Comparison of ENCODE assay signal across 1 cellular context in genomic region chr16:70695351-70696070, GRCh38.
A peak's percentile ranks its signal among the peaks of the same experiment; 100 is the strongest.
TF ChIP-seq lines count a peak whose summit lies in the region.

No MANE protein-coding gene starts in this region.

TF ChIP-seq in K562, 482 proteins besides CTCF, POLR2A, EP300 and RAD21 (continued from another document and continues in another):
- TF ChIP-seq NR4A1 (CRISPR knock-in tag; IDR thresholded peaks at IDR 0.05) (no peak), NR4A1 (tag; IDR thresholded peaks at IDR 0.05) (peak; percentile 88), ZC3H8 (IDR thresholded peaks at IDR 0.05) (no peak), ZNF584 (CRISPR knock-in tag; IDR thresholded peaks at IDR 0.05; ENCODE audit: low read depth) (no peak), CBX1 (IDR thresholded peaks at IDR 0.05; ENCODE audit: low read depth) (no peak), OTX1 (CRISPR knock-in tag; IDR thresholded peaks at IDR 0.05) (0 out of 2 replicates have a peak, but pooled peaks have one; percentile 63), SUPT5H (IDR thresholded peaks at IDR 0.05) (no peak), TRIM28 (IDR thresholded peaks at IDR 0.05) (peak; percentile 60; the same call in 1 of the 2 replicates), ZNF561 (CRISPR knock-in tag; conservative IDR thresholded peaks at IDR 0.05) (no peak), NFRKB (IDR thresholded peaks at IDR 0.05; ENCODE audit: low read depth) (0 out of 2 replicates have a peak, but pooled peaks have one; percentile 25), ZNF324 (CRISPR knock-in tag; IDR thresholded peaks at IDR 0.05) (no peak), ZNF76 (CRISPR knock-in tag; IDR thresholded peaks at IDR 0.05; ENCODE audit: borderline replicate concordance) (no peak), REST (CRISPR knock-in tag; IDR thresholded peaks at IDR 0.05; ENCODE audit: low read depth) (no peak), ZNF766 (CRISPR knock-in tag; conservative IDR thresholded peaks at IDR 0.05) (peak; percentile 79), GATAD2A (IDR thresholded peaks at IDR 0.05) (peak; percentile 82), ATF7 (IDR thresholded peaks at IDR 0.05) (peak; percentile 44; the same call in 1 of the 2 replicates), CREB3L1 (IDR thresholded peaks at IDR 0.05; ENCODE audit: borderline replicate concordance, low read depth) (peak; percentile 41; the same call in 1 of the 2 replicates), EWSR1 (IDR thresholded peaks at IDR 0.05; ENCODE audit: borderline replicate concordance, low read depth, partially characterized antibody) (no peak), GATAD2B (IDR thresholded peaks at IDR 0.05; ENCODE audit: borderline replicate concordance) (0 out of 2 replicates have a peak, but pooled peaks have one; percentile 49), RB1 (IDR thresholded peaks at IDR 0.05; ENCODE audit: low read depth) (peak; percentile 42; the same call in 1 of the 2 replicates), ZNF511 (CRISPR knock-in tag; IDR thresholded peaks at IDR 0.05) (peak; percentile 55; the same call in 1 of the 2 replicates), GTF2A2 (tag; IDR thresholded peaks at IDR 0.05) (no peak), NBN (IDR thresholded peaks at IDR 0.05; ENCODE audit: low read depth) (peak; percentile 69; the same call in 1 of the 2 replicates), ARID2 (IDR thresholded peaks at IDR 0.05) (no peak), RBBP5 (IDR thresholded peaks at IDR 0.05; ENCODE audit: borderline replicate concordance, insufficient read depth, low read length, poor library complexity, severe bottlenecking) (peak; percentile 52), DLX4 (CRISPR knock-in tag; IDR thresholded peaks at IDR 0.05) (no peak), SMARCE1 (IDR thresholded peaks at IDR 0.05) (peak; percentile 93), MEIS2 (IDR thresholded peaks at IDR 0.05; ENCODE audit: partially characterized antibody) (peak; percentile 20), ZNF232 (CRISPR knock-in tag; IDR thresholded peaks at IDR 0.05) (no peak), MCM3 (IDR thresholded peaks at IDR 0.05) (no peak), RNF2 (IDR thresholded peaks at IDR 0.05) (peak; percentile 87), ZNF197 (CRISPR knock-in tag; IDR thresholded peaks at IDR 0.05; ENCODE audit: low read depth) (peak; percentile 51; the same call in 1 of the 2 replicates), MTA1 (IDR thresholded peaks at IDR 0.05; ENCODE audit: borderline replicate concordance) (0 out of 2 replicates have a peak, but pooled peaks have one; percentile 53), CREBBP (IDR thresholded peaks at IDR 0.05; ENCODE audit: low read depth, low read length) (no peak), ETV1 (tag; conservative IDR thresholded peaks at IDR 0.05; ENCODE audit: low read depth) (peak; percentile 96), SAP30 (IDR thresholded peaks at IDR 0.05; ENCODE audit: borderline replicate concordance, insufficient read depth, low read depth, low read length, poor library complexity, severe bottlenecking) (peak; percentile 51), ZNF696 (CRISPR knock-in tag; conservative IDR thresholded peaks at IDR 0.05) (no peak), RBM22 (IDR thresholded peaks at IDR 0.05; ENCODE audit: low read depth, low read length, poor library complexity, severe bottlenecking) (no peak), TCF3 (CRISPR knock-in tag; IDR thresholded peaks at IDR 0.05) (peak; percentile 98), FOXP1 (CRISPR knock-in tag; IDR thresholded peaks at IDR 0.05) (peak; percentile 73; the same call in 1 of the 2 replicates), ZSCAN29 (IDR thresholded peaks at IDR 0.05) (no peak), CHCHD3 (CRISPR knock-in tag; IDR thresholded peaks at IDR 0.05) (no peak), THRA (IDR thresholded peaks at IDR 0.05) (no peak), DMBX1 (CRISPR knock-in tag; IDR thresholded peaks at IDR 0.05; ENCODE audit: borderline replicate concordance) (peak; percentile 88), PPARD (CRISPR knock-in tag; IDR thresholded peaks at IDR 0.05) (no peak), JUNB (CRISPR knock-in tag; conservative IDR thresholded peaks at IDR 0.05) (no peak), ZNF583 (CRISPR knock-in tag; IDR thresholded peaks at IDR 0.05) (0 out of 2 replicates have a peak, but pooled peaks have one; percentile 37), RFX7 (CRISPR knock-in tag; IDR thresholded peaks at IDR 0.05) (no peak), ZNF282 (CRISPR knock-in tag; IDR thresholded peaks at IDR 0.05) (no peak), ZNF263 (CRISPR knock-in tag; IDR thresholded peaks at IDR 0.05; ENCODE audit: borderline replicate concordance) (peak; percentile 20; the same call in 1 of the 2 replicates)
- TF ChIP-seq, protein P1, sequence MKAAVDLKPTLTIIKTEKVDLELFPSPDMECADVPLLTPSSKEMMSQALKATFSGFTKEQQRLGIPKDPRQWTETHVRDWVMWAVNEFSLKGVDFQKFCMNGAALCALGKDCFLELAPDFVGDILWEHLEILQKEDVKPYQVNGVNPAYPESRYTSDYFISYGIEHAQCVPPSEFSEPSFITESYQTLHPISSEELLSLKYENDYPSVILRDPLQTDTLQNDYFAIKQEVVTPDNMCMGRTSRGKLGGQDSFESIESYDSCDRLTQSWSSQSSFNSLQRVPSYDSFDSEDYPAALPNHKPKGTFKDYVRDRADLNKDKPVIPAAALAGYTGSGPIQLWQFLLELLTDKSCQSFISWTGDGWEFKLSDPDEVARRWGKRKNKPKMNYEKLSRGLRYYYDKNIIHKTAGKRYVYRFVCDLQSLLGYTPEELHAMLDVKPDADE (conservative IDR thresholded peaks at IDR 0.05; ENCODE audit: control insufficient read depth, low read depth, low read length), result peak; percentile 92
- TF ChIP-seq, protein P2, sequence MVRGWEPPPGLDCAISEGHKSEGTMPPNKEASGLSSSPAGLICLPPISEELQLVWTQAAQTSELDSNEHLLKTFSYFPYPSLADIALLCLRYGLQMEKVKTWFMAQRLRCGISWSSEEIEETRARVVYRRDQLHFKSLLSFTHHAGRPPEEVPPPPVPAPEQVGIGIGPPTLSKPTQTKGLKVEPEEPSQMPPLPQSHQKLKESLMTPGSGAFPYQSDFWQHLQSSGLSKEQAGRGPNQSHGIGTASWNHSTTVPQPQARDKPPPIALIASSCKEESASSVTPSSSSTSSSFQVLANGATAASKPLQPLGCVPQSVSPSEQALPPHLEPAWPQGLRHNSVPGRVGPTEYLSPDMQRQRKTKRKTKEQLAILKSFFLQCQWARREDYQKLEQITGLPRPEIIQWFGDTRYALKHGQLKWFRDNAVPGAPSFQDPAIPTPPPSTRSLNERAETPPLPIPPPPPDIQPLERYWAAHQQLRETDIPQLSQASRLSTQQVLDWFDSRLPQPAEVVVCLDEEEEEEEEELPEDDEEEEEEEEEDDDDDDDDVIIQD (CRISPR knock-in tag; IDR thresholded peaks at IDR 0.05), result no peak
- TF ChIP-seq, protein P3, sequence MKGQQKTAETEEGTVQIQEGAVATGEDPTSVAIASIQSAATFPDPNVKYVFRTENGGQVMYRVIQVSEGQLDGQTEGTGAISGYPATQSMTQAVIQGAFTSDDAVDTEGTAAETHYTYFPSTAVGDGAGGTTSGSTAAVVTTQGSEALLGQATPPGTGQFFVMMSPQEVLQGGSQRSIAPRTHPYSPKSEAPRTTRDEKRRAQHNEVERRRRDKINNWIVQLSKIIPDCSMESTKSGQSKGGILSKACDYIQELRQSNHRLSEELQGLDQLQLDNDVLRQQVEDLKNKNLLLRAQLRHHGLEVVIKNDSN (CRISPR knock-in tag; IDR thresholded peaks at IDR 0.05), result peak; percentile 29; the same call in 1 of the 2 replicates
- TF ChIP-seq, protein P4, sequence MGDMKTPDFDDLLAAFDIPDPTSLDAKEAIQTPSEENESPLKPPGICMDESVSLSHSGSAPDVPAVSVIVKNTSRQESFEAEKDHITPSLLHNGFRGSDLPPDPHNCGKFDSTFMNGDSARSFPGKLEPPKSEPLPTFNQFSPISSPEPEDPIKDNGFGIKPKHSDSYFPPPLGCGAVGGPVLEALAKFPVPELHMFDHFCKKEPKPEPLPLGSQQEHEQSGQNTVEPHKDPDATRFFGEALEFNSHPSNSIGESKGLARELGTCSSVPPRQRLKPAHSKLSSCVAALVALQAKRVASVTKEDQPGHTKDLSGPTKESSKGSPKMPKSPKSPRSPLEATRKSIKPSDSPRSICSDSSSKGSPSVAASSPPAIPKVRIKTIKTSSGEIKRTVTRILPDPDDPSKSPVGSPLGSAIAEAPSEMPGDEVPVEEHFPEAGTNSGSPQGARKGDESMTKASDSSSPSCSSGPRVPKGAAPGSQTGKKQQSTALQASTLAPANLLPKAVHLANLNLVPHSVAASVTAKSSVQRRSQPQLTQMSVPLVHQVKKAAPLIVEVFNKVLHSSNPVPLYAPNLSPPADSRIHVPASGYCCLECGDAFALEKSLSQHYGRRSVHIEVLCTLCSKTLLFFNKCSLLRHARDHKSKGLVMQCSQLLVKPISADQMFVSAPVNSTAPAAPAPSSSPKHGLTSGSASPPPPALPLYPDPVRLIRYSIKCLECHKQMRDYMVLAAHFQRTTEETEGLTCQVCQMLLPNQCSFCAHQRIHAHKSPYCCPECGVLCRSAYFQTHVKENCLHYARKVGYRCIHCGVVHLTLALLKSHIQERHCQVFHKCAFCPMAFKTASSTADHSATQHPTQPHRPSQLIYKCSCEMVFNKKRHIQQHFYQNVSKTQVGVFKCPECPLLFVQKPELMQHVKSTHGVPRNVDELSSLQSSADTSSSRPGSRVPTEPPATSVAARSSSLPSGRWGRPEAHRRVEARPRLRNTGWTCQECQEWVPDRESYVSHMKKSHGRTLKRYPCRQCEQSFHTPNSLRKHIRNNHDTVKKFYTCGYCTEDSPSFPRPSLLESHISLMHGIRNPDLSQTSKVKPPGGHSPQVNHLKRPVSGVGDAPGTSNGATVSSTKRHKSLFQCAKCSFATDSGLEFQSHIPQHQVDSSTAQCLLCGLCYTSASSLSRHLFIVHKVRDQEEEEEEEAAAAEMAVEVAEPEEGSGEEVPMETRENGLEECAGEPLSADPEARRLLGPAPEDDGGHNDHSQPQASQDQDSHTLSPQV (IDR thresholded peaks at IDR 0.05), result peak; percentile 95
